1 cellular context compared by ENCODE assay signal in the genomic region with DNA sequence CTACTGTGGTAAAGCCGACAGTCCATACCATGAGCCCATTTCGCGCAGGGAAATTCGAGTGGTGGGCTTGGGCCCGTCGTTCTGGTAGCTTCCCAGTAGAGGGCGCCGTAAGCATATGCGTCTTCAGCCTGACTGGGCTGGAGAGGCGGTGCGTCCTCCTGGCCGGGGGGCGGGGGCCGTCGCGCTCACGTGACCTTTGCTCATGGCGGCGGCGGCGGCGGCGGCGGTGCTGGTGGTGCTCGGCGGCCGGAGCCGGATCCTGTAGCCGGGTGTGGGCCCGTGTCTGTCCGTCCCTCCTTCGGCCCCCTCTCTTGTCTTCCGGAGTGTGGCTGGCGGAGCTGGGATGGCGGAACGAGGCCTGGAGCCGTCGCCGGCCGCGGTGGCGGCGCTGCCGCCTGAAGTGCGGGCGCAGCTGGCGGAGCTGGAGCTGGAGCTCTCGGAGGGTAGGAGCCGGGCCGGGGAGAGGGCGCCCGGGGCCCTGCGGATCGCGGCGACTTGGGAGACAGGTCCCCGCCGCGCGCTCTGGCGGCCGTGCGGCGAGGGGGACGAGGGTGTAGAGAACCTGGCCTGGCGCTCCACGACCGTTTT.
TF ChIP-seq lines count a peak whose summit lies in the region.

A gene with protein sequence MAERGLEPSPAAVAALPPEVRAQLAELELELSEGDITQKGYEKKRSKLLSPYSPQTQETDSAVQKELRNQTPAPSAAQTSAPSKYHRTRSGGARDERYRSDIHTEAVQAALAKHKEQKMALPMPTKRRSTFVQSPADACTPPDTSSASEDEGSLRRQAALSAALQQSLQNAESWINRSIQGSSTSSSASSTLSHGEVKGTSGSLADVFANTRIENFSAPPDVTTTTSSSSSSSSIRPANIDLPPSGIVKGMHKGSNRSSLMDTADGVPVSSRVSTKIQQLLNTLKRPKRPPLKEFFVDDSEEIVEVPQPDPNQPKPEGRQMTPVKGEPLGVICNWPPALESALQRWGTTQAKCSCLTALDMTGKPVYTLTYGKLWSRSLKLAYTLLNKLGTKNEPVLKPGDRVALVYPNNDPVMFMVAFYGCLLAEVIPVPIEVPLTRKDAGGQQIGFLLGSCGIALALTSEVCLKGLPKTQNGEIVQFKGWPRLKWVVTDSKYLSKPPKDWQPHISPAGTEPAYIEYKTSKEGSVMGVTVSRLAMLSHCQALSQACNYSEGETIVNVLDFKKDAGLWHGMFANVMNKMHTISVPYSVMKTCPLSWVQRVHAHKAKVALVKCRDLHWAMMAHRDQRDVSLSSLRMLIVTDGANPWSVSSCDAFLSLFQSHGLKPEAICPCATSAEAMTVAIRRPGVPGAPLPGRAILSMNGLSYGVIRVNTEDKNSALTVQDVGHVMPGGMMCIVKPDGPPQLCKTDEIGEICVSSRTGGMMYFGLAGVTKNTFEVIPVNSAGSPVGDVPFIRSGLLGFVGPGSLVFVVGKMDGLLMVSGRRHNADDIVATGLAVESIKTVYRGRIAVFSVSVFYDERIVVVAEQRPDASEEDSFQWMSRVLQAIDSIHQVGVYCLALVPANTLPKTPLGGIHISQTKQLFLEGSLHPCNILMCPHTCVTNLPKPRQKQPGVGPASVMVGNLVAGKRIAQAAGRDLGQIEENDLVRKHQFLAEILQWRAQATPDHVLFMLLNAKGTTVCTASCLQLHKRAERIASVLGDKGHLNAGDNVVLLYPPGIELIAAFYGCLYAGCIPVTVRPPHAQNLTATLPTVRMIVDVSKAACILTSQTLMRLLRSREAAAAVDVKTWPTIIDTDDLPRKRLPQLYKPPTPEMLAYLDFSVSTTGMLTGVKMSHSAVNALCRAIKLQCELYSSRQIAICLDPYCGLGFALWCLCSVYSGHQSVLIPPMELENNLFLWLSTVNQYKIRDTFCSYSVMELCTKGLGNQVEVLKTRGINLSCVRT (N-terminal part only) (plus strand): TSS at position 188 of the 588 bp plus-strand sequence. CDS start 156 bp downstream, at position 344.

TF ChIP-seq in HepG2, 621 proteins besides CTCF, POLR2A, EP300 and RAD21 (continued from another document and continues in another):
- TF ChIP-seq, protein P1, sequence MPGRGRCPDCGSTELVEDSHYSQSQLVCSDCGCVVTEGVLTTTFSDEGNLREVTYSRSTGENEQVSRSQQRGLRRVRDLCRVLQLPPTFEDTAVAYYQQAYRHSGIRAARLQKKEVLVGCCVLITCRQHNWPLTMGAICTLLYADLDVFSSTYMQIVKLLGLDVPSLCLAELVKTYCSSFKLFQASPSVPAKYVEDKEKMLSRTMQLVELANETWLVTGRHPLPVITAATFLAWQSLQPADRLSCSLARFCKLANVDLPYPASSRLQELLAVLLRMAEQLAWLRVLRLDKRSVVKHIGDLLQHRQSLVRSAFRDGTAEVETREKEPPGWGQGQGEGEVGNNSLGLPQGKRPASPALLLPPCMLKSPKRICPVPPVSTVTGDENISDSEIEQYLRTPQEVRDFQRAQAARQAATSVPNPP (CRISPR knock-in tag; IDR thresholded peaks at IDR 0.05) = 0 out of 2 replicates have a peak, but pooled peaks have one; percentile 35
- peak; percentile 72 for TF ChIP-seq KMT2B (CRISPR knock-in tag; IDR thresholded peaks at IDR 0.05)
- TF ChIP-seq ZNF775 (CRISPR knock-in tag; IDR thresholded peaks at IDR 0.05; ENCODE audit: borderline replicate concordance) = no peak
- TF ChIP-seq, protein P2, sequence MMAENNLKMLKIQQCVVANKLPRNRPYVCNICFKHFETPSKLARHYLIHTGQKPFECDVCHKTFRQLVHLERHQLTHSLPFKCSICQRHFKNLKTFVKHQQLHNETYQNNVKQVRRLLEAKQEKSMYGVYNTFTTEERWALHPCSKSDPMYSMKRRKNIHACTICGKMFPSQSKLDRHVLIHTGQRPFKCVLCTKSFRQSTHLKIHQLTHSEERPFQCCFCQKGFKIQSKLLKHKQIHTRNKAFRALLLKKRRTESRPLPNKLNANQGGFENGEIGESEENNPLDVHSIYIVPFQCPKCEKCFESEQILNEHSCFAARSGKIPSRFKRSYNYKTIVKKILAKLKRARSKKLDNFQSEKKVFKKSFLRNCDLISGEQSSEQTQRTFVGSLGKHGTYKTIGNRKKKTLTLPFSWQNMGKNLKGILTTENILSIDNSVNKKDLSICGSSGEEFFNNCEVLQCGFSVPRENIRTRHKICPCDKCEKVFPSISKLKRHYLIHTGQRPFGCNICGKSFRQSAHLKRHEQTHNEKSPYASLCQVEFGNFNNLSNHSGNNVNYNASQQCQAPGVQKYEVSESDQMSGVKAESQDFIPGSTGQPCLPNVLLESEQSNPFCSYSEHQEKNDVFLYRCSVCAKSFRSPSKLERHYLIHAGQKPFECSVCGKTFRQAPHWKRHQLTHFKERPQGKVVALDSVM (CRISPR knock-in tag; IDR thresholded peaks at IDR 0.05) = peak; percentile 54; the same call in 1 of the 2 replicates
- TF ChIP-seq MTF1 (CRISPR knock-in tag; IDR thresholded peaks at IDR 0.05) = no peak
- TF ChIP-seq, protein P3, sequence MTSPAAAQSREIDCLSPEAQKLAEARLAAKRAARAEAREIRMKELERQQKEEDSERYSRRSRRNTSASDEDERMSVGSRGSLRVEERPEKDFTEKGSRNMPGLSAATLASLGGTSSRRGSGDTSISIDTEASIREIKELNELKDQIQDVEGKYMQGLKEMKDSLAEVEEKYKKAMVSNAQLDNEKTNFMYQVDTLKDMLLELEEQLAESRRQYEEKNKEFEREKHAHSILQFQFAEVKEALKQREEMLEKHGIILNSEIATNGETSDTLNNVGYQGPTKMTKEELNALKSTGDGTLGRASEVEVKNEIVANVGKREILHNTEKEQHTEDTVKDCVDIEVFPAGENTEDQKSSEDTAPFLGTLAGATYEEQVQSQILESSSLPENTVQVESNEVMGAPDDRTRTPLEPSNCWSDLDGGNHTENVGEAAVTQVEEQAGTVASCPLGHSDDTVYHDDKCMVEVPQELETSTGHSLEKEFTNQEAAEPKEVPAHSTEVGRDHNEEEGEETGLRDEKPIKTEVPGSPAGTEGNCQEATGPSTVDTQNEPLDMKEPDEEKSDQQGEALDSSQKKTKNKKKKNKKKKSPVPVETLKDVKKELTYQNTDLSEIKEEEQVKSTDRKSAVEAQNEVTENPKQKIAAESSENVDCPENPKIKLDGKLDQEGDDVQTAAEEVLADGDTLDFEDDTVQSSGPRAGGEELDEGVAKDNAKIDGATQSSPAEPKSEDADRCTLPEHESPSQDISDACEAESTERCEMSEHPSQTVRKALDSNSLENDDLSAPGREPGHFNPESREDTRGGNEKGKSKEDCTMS (CRISPR knock-in tag; conservative IDR thresholded peaks at IDR 0.05) = no peak
- no peak; the same call in none of the 2 replicates for TF ChIP-seq GABPB1 (CRISPR knock-in tag; IDR thresholded peaks at IDR 0.05)
- no peak for TF ChIP-seq SMYD3 (CRISPR knock-in tag; IDR thresholded peaks at IDR 0.05)
- no peak for TF ChIP-seq ELF4 (CRISPR knock-in tag; IDR thresholded peaks at IDR 0.05; ENCODE audit: borderline replicate concordance)
- TF ChIP-seq ZBTB7A (CRISPR knock-in tag; IDR thresholded peaks at IDR 0.05) = peak; percentile 87
- peak; percentile 97 for TF ChIP-seq STAG1 (CRISPR knock-in tag; IDR thresholded peaks at IDR 0.05)
- TF ChIP-seq PRPF4 (IDR thresholded peaks at IDR 0.05; ENCODE audit: low read depth, low read length, poor library complexity, severe bottlenecking) = no peak
- no peak for TF ChIP-seq NKX3-1 (CRISPR knock-in tag; IDR thresholded peaks at IDR 0.05)
- TF ChIP-seq SRSF4 (IDR thresholded peaks at IDR 0.05; ENCODE audit: low read depth, low read length, poor library complexity, severe bottlenecking) = no peak
- TF ChIP-seq NFATC3 (CRISPR knock-in tag; IDR thresholded peaks at IDR 0.05) = no peak
- no peak for TF ChIP-seq ZNF12 (CRISPR knock-in tag; IDR thresholded peaks at IDR 0.05)
- TF ChIP-seq ZNF432 (CRISPR knock-in tag; IDR thresholded peaks at IDR 0.05; ENCODE audit: borderline replicate concordance) = no peak
- TF ChIP-seq ZNF883 (CRISPR knock-in tag; IDR thresholded peaks at IDR 0.05; ENCODE audit: not compliant biosample characterization) = peak; percentile 83
- TF ChIP-seq ZMYM2 (CRISPR knock-in tag; IDR thresholded peaks at IDR 0.05) = no peak
- TF ChIP-seq, protein P4, sequence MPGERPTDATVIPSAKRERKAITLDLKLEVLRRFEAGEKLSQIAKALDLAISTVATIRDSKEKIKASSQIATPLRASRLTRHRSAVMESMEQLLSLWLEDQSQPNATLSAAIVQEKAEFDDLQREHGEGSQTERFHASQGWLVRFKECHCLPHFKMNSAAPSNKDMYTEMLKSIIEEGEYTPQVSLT (CRISPR knock-in tag; IDR thresholded peaks at IDR 0.05; ENCODE audit: borderline replicate concordance, low read depth) = no peak
- TF ChIP-seq TAF15 (IDR thresholded peaks at IDR 0.05; ENCODE audit: low read depth, low read length, poor library complexity, severe bottlenecking) = no peak
- TF ChIP-seq, protein P5, sequence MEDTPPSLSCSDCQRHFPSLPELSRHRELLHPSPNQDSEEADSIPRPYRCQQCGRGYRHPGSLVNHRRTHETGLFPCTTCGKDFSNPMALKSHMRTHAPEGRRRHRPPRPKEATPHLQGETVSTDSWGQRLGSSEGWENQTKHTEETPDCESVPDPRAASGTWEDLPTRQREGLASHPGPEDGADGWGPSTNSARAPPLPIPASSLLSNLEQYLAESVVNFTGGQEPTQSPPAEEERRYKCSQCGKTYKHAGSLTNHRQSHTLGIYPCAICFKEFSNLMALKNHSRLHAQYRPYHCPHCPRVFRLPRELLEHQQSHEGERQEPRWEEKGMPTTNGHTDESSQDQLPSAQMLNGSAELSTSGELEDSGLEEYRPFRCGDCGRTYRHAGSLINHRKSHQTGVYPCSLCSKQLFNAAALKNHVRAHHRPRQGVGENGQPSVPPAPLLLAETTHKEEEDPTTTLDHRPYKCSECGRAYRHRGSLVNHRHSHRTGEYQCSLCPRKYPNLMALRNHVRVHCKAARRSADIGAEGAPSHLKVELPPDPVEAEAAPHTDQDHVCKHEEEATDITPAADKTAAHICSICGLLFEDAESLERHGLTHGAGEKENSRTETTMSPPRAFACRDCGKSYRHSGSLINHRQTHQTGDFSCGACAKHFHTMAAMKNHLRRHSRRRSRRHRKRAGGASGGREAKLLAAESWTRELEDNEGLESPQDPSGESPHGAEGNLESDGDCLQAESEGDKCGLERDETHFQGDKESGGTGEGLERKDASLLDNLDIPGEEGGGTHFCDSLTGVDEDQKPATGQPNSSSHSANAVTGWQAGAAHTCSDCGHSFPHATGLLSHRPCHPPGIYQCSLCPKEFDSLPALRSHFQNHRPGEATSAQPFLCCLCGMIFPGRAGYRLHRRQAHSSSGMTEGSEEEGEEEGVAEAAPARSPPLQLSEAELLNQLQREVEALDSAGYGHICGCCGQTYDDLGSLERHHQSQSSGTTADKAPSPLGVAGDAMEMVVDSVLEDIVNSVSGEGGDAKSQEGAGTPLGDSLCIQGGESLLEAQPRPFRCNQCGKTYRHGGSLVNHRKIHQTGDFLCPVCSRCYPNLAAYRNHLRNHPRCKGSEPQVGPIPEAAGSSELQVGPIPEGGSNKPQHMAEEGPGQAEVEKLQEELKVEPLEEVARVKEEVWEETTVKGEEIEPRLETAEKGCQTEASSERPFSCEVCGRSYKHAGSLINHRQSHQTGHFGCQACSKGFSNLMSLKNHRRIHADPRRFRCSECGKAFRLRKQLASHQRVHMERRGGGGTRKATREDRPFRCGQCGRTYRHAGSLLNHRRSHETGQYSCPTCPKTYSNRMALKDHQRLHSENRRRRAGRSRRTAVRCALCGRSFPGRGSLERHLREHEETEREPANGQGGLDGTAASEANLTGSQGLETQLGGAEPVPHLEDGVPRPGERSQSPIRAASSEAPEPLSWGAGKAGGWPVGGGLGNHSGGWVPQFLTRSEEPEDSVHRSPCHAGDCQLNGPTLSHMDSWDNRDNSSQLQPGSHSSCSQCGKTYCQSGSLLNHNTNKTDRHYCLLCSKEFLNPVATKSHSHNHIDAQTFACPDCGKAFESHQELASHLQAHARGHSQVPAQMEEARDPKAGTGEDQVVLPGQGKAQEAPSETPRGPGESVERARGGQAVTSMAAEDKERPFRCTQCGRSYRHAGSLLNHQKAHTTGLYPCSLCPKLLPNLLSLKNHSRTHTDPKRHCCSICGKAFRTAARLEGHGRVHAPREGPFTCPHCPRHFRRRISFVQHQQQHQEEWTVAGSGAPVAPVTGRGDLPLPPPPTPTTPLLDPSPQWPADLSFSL (CRISPR knock-in tag; IDR thresholded peaks at IDR 0.05) = no peak
- no peak for TF ChIP-seq MAFK (conservative IDR thresholded peaks at IDR 0.05 in 1 of 2, IDR thresholded peaks at IDR 0.05 in 1 of 2; ENCODE audit: low read length in 2 of 2)
- TF ChIP-seq, protein P6, sequence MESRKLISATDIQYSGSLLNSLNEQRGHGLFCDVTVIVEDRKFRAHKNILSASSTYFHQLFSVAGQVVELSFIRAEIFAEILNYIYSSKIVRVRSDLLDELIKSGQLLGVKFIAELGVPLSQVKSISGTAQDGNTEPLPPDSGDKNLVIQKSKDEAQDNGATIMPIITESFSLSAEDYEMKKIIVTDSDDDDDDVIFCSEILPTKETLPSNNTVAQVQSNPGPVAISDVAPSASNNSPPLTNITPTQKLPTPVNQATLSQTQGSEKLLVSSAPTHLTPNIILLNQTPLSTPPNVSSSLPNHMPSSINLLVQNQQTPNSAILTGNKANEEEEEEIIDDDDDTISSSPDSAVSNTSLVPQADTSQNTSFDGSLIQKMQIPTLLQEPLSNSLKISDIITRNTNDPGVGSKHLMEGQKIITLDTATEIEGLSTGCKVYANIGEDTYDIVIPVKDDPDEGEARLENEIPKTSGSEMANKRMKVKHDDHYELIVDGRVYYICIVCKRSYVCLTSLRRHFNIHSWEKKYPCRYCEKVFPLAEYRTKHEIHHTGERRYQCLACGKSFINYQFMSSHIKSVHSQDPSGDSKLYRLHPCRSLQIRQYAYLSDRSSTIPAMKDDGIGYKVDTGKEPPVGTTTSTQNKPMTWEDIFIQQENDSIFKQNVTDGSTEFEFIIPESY (CRISPR knock-in tag; IDR thresholded peaks at IDR 0.05) = 0 out of 2 replicates have a peak, but pooled peaks have one; percentile 52
- no peak; the same call in 1 of the 2 replicates for TF ChIP-seq HDAC2 (CRISPR knock-in tag; IDR thresholded peaks at IDR 0.05)
- TF ChIP-seq NCOA2 (CRISPR knock-in tag; IDR thresholded peaks at IDR 0.05) = no peak
- peak; percentile 27 for TF ChIP-seq TBL1XR1 (IDR thresholded peaks at IDR 0.05; ENCODE audit: borderline replicate concordance, low read length, partially characterized antibody)
- no peak for TF ChIP-seq CREM (IDR thresholded peaks at IDR 0.05)
- no peak for TF ChIP-seq CREM (CRISPR knock-in tag; IDR thresholded peaks at IDR 0.05)
- no peak for TF ChIP-seq RFX5 (IDR thresholded peaks at IDR 0.05; ENCODE audit: low read depth, low read length)
- no peak for TF ChIP-seq FOXA1 (IDR thresholded peaks at IDR 0.05)
- peak; percentile 36; the same call in 1 of the 2 replicates for TF ChIP-seq FOXA1 (CRISPR knock-in tag; IDR thresholded peaks at IDR 0.05)
- TF ChIP-seq MZF1 (CRISPR knock-in tag; IDR thresholded peaks at IDR 0.05; ENCODE audit: borderline replicate concordance) = no peak
- TF ChIP-seq ARNT2 (CRISPR knock-in tag; IDR thresholded peaks at IDR 0.05; ENCODE audit: low read depth) = no peak
- no peak for TF ChIP-seq ZNF256 (CRISPR knock-in tag; conservative IDR thresholded peaks at IDR 0.05)
